ENCODE assay signal across 29 cellular contexts in genomic region chr3:196263819-196264218, GRCh38. TPM values are rescaled to one million over a fixed set of nuclear protein-coding genes. Genes with fewer than 3 reads are reported as not detected.
A peak's percentile ranks its signal among the peaks of the same experiment; 100 is the strongest.
DNase-seq lines count a peak whose midpoint lies in the region; ATAC-seq, FAIRE-seq and TF ChIP-seq lines count a peak whose summit lies in the region.
"Had no signal": no experiment of that assay in that cellular context is flagged by ENCODE, and none has a peak within 500 bp of the region (broad histone marks: within the 10 kb centered on the region; RNA-seq: fewer than 3 reads in every experiment).

No MANE protein-coding gene starts in this region.

- no peak overlapping the region for H2BK15ac ChIP-seq in IMR-90 (ENCODE audit: low read depth, low read length)

- RAD21 ChIA-PET in GM12878 (lab: Charles Lee; ENCODE audit: unreplicated experiment), result no interaction called here

- no peak overlapping the region for H4K91ac ChIP-seq in IMR-90 (ENCODE audit: insufficient read depth, low read depth, low read length)

- no peaks in the 10 kb centered on the region for H3K9me3 ChIP-seq in IMR-90 (ENCODE audit: control insufficient read depth, insufficient read depth, low read length)
- no peaks in the 10 kb centered on the region for H3K9me3 ChIP-seq in GM12878 (replicated peaks; ENCODE audit: control insufficient read depth, insufficient read depth, low read length)
- H3K9me3 ChIP-seq in left ventricle myocardium inferior (replicated peaks), result no peaks in the 10 kb centered on the region
- H3K9me3 ChIP-seq: A549, HAP-1, SJSA1 had no signal

- H3K27me3 ChIP-seq in IMR-90 (ENCODE audit: control insufficient read depth, insufficient read depth, low read length) (no peaks in the 10 kb centered on the region), GM12878 (replicated peaks in 1 of 2; ENCODE audit: control insufficient read depth in 2 of 2, insufficient read depth in 2 of 2, low read length in 1 of 2) (no peaks in the 10 kb centered on the region), left ventricle myocardium inferior (ENCODE audit: low read depth) (no peaks in the 10 kb centered on the region)
- H3K27me3 ChIP-seq: SJSA1 had no signal

- H3K9me3 Mint-ChIP-seq in memory B cell (peaks cover 1% of the 10 kb centered on the region), osteocyte (ENCODE audit: unreplicated experiment) (peaks cover 4% of the 10 kb centered on the region)
- H3K9me3 Mint-ChIP-seq: IgD-negative memory B cell had no signal

- no peak overlapping the region for H3K18ac ChIP-seq in IMR-90 (ENCODE audit: low read depth, low read length)

- H3K27me3 Mint-ChIP-seq in memory B cell, result no peaks in the 10 kb centered on the region
- no peaks in the 10 kb centered on the region for H3K27me3 Mint-ChIP-seq in osteocyte (ENCODE audit: unreplicated experiment)
- H3K27me3 Mint-ChIP-seq: IgD-negative memory B cell had no signal

- POLR2A ChIA-PET in IMR-90 (lab: Charles Lee; ENCODE audit: unreplicated experiment) (no interaction called here), GM12878 (lab: Charles Lee) (interaction anchor here (0.5 kb wide), 1 partner anchor 317 kb away, joined by 5 read pairs; no protein-coding TSS in a partner anchor)

- peaks cover 7% of the 10 kb centered on the region for H3K4me1 Mint-ChIP-seq in memory B cell
- H3K4me1 Mint-ChIP-seq in osteocyte (ENCODE audit: unreplicated experiment), result peaks cover 10% of the 10 kb centered on the region

- CTCF ChIA-PET in IMR-90 (lab: Yijun Ruan, JAX) (no interaction called here), GM12878 (lab: Yijun Ruan, JAX) (no interaction called here)

- TF ChIP-seq EP300 in GM12878 (IDR thresholded peaks at IDR 0.05; ENCODE audit: borderline replicate concordance in 1 of 2, control insufficient read depth in 1 of 2, low read depth in 2 of 2, low read length in 2 of 2), result no peak

- FAIRE-seq in GM12878 (lab: Jason Lieb, UNC), result no peak
- FAIRE-seq: A549, GM12892, GM19239 had no signal

- ATAC-seq in IMR-90 (ENCODE audit: low read depth) (no peak), GM12878 (no peak), memory B cell (ENCODE audit: low read depth) (no peak), GM19397 (IDR thresholded peaks at IDR 0.05; ENCODE audit: unreplicated experiment) (no peak)
- ATAC-seq: A549; CD8-positive, alpha-beta T cell had no signal

- TF ChIP-seq RAD21 in IMR-90 (IDR thresholded peaks at IDR 0.05; ENCODE audit: low read length), result no peak
- no peak for TF ChIP-seq RAD21 in GM12878 (IDR thresholded peaks at IDR 0.05; ENCODE audit: insufficient read depth, low read depth, low read length)

- no peak overlapping the region for H2AK5ac ChIP-seq in IMR-90 (ENCODE audit: low read depth, low read length)

- SMC1A ChIA-PET in GM12878 (lab: Charles Lee; ENCODE audit: uncharacterized antibody, unreplicated experiment), result interaction anchor here (0.6 kb wide), 1 partner anchor 173 kb away, joined by 3 read pairs; no protein-coding TSS in a partner anchor

- no peak overlapping the region for H2BK5ac ChIP-seq in IMR-90 (ENCODE audit: low read depth, low read length, poor library complexity, severe bottlenecking)

- H4K20me1 ChIP-seq in IMR-90 (ENCODE audit: insufficient read depth, low read length), result peaks cover 12% of the 10 kb centered on the region
- no peaks in the 10 kb centered on the region for H4K20me1 ChIP-seq in GM12878 (ENCODE audit: control insufficient read depth, insufficient read depth)

- TF ChIP-seq POLR2A in IMR-90 (IDR thresholded peaks at IDR 0.05; ENCODE audit: low read depth, low read length), result no peak
- TF ChIP-seq POLR2A in GM12878 (IDR thresholded peaks at IDR 0.05; ENCODE audit: low read depth, low read length), result no peak

- no peak overlapping the region for H3K4me3 Mint-ChIP-seq in memory B cell
- H3K4me3 Mint-ChIP-seq in osteocyte (ENCODE audit: unreplicated experiment), result no peak overlapping the region
- H3K4me3 Mint-ChIP-seq: CD8-positive, alpha-beta T cell; IgD-negative memory B cell had no signal

- H3K36me3 ChIP-seq in IMR-90 (ENCODE audit: control insufficient read depth, insufficient read depth, low read length) (peaks cover 11% of the 10 kb centered on the region), GM12878 (ENCODE audit: control insufficient read depth in 2 of 2, insufficient read depth in 2 of 2, low read length in 1 of 2) (peaks cover 3 to 12% of the 10 kb centered on the region in 2 experiments; a peak in 3 of 4 replicates), left ventricle myocardium inferior (peaks cover 72% of the 10 kb centered on the region)

- no peak overlapping the region for H3K4me2 ChIP-seq in IMR-90 (ENCODE audit: low read depth, low read length)
- H3K4me2 ChIP-seq in GM12878 (ENCODE audit: control insufficient read depth, insufficient read depth), result no peak overlapping the region
- H3K4me2 ChIP-seq: A549, KMS-11 had no signal

- H3K27ac ChIP-seq in IMR-90 (ENCODE audit: insufficient read depth, low read length), result no peak overlapping the region
- H3K27ac ChIP-seq in GM12878 (ENCODE audit: control insufficient read depth, insufficient read depth), result no peak overlapping the region
- no peak overlapping the region for H3K27ac ChIP-seq in left ventricle myocardium inferior (replicated peaks)
- H3K27ac ChIP-seq: A549, KMS-11, SJSA1 had no signal

- H3K23ac ChIP-seq in IMR-90 (ENCODE audit: low read depth, low read length), result no peak overlapping the region

- BruUV-seq in IMR-90 (replicated peaks; lab: Mats Ljungman, UMichigan) (no TSS peak), GM12878 (replicated peaks; lab: Mats Ljungman, UMichigan) (TSS peak; percentile 40)

- no peaks in the 10 kb centered on the region; the same call in 1 of the 2 replicates for H3K79me2 ChIP-seq in GM12878 (ENCODE audit: control insufficient read depth, insufficient read depth, low read length)

- peak overlapping the region; percentile 54 for H3K27ac Mint-ChIP-seq in memory B cell
- peak overlapping the region; percentile 8 for H3K27ac Mint-ChIP-seq in osteocyte (ENCODE audit: unreplicated experiment)
- H3K27ac Mint-ChIP-seq: CD8-positive, alpha-beta T cell had no signal

- no peak overlapping the region for H3K4me3 ChIP-seq in IMR-90 (ENCODE audit: insufficient read depth, low read depth, low read length)
- no peak overlapping the region for H3K4me3 ChIP-seq in GM12878
- H3K4me3 ChIP-seq in left ventricle myocardium inferior, result no peak overlapping the region
- H3K4me3 ChIP-seq: A549, HAP-1, SJSA1 had no signal

- TF ChIP-seq CTCF in IMR-90 (conservative IDR thresholded peaks at IDR 0.05; ENCODE audit: low read depth, low read length), result no peak
- no peak for TF ChIP-seq CTCF in GM12878 (IDR thresholded peaks at IDR 0.05 in 2 of 3, conservative IDR thresholded peaks at IDR 0.05 in 1 of 3; ENCODE audit: control insufficient read depth in 2 of 3, extremely low read depth in 1 of 3, insufficient read depth in 1 of 3, low read depth in 3 of 3, low read length in 3 of 3)
- no peak for TF ChIP-seq CTCF in osteocyte (IDR thresholded peaks at IDR 0.05)
- no peak for TF ChIP-seq CTCF in left ventricle myocardium inferior (IDR thresholded peaks at IDR 0.05; ENCODE audit: borderline replicate concordance)

- H4K5ac ChIP-seq in IMR-90 (ENCODE audit: low read depth, low read length), result no peak overlapping the region

- H3K14ac ChIP-seq in IMR-90 (replicated peaks; ENCODE audit: low read depth, low read length), result no peak overlapping the region

- H3K4me1 ChIP-seq in IMR-90 (ENCODE audit: control insufficient read depth, insufficient read depth, low read length), result peaks cover 3% of the 10 kb centered on the region
- no peaks in the 10 kb centered on the region; the same call in 1 of the 2 replicates for H3K4me1 ChIP-seq in GM12878 (ENCODE audit: control insufficient read depth, insufficient read depth, low read length)
- H3K4me1 ChIP-seq in left ventricle myocardium inferior, result peaks cover 11% of the 10 kb centered on the region

- no peak overlapping the region for H2AK9ac ChIP-seq in IMR-90 (replicated peaks; ENCODE audit: low read depth, low read length, poor library complexity)

- no peak overlapping the region for H3K56ac ChIP-seq in IMR-90 (ENCODE audit: extremely low read depth, insufficient read depth, low read length)

- no peak overlapping the region for H3K9ac ChIP-seq in IMR-90 (ENCODE audit: low read depth, low read length)
- no peak overlapping the region for H3K9ac ChIP-seq in GM12878 (ENCODE audit: control insufficient read depth, insufficient read depth, low read length)
- H3K9ac ChIP-seq: KMS-11 had no signal

- H3K36me3 Mint-ChIP-seq in memory B cell (peaks cover 21% of the 10 kb centered on the region), osteocyte (ENCODE audit: unreplicated experiment) (peaks cover 28% of the 10 kb centered on the region)

- H3K4ac ChIP-seq in IMR-90 (ENCODE audit: low read depth, low read length), result no peak overlapping the region

- dilution Hi-C loops in IMR-90 (cut with HindIII; ENCODE audit: low sequenced_read_pairs, unreplicated experiment), result no loop called here

- H3K79me1 ChIP-seq in IMR-90 (ENCODE audit: low read depth in 1 of 2, low read length in 2 of 2), result peaks cover 26 to 44% of the 10 kb centered on the region in 2 experiments

- H2AFZ ChIP-seq in IMR-90 (replicated peaks; ENCODE audit: low read length, poor library complexity) (no peak overlapping the region), GM12878 (ENCODE audit: control insufficient read depth, low read depth, low read length) (no peak overlapping the region)

- in situ Hi-C loops in IMR-90 (cut with MboI; ENCODE audit: low sequenced_read_pairs), result no loop called here
- in situ Hi-C loops in GM12878 (cut with MboI), result no loop called here
- in situ Hi-C loops in ACHN (cut with HindIII; ENCODE audit: low pct_ligation_motif_present, low pct_unique_long_range_greater_than_20kb, low sequenced_read_pairs), result no loop called here

- intact Hi-C loops in IMR-90 (cut with micrococcal nuclease) (no loop called here), GM12878 (cut with micrococcal nuclease; ENCODE audit: unreplicated experiment) (no loop called here), left ventricle myocardium inferior (cut with micrococcal nuclease) (no loop called here)

- no peak overlapping the region for H4K8ac ChIP-seq in IMR-90 (ENCODE audit: low read depth in 2 of 2, low read length in 2 of 2)

- H2BK120ac ChIP-seq in IMR-90 (ENCODE audit: low read depth, low read length), result no peak overlapping the region

- DNase-seq in IMR-90 (peak; percentile 30), GM12878 (ENCODE audit: low read depth, low spot score) (no peak), memory B cell (ENCODE audit: low spot score in 2 of 2) (no peak), osteocyte (ENCODE audit: extremely low spot score, unreplicated experiment) (no peak), left ventricle myocardium inferior (no peak), COR-L47 (lab: John Stamatoyannopoulos, UW) (no peak), ACHN (no peak)
- DNase-seq: C1 segment of cervical spinal cord; CD8-positive, alpha-beta T cell; DMS 273 treated with DMSO at 0.1 percent for 48 hours; DMS79 treated with DMSO at 0.1 percent for 48 hours; GF-D8; NCI-H1048; NCI-H1417; NCI-H1694; NCI-H2029 treated with DMSO at 0.1 percent for 48 hours; NCI-H446 treated with DMSO at 0.1 percent for 48 hours; NCI-H526; NCI-H82; Right ventricle myocardium superior; RPMI8226 had no signal

- 94% methylated on average over 2 of the region's 7 CpGs; no CpG with 5 or more reads in 1 of the 2 experiments for WGBS in IMR-90 (ENCODE audit: extremely low coverage in 2 of 2, insufficient read length in 1 of 2), 2 experiments
- 100% methylated on average over 7 of the region's 7 CpGs for WGBS in GM12878 (ENCODE audit: insufficient coverage, insufficient replicate concordance, low lambda C conversion rate, missing lambda C conversion rate)

- no peak overlapping the region for H2BK20ac ChIP-seq in IMR-90 (ENCODE audit: low read depth, low read length)

- peaks cover 8% of the 10 kb centered on the region; the same call in 1 of the 2 replicates for H3K9me1 ChIP-seq in IMR-90 (ENCODE audit: insufficient read depth, low read length)

RNA-seq across cellular contexts. Expression of gene PCYT1A, which starts 23.7 kb away (rescaled TPM):
- total RNA-seq in IMR-90 (2012; rRNA removed) (124 and 127 TPM in 2 replicates), GM12878 (2014; rRNA removed) (51.7 and 56.2 TPM in 2 replicates), GM12878 (2014; rRNA removed; fragmentation: Illumina TruSeq; extraction: Trizol) (49.5 and 49.6 TPM in 2 replicates), GM12878 (2021) (50.2 and 53.6 TPM in 2 replicates), osteocyte (65.1 and 66.2 TPM in 2 replicates), left ventricle myocardium inferior (93.6 TPM)
- polyA plus RNA-seq in IMR-90 (2012; rRNA removed) (56.5 and 62.8 TPM in 2 replicates), GM12878 (2011; rRNA removed) (34.8 and 47.7 TPM in 2 replicates), GM12878 (2014; fragmentation: Illumina TruSeq; extraction: Trizol) (49.1 and 64.3 TPM in 2 replicates), GM12878 (2014; fragmentation: Nextera tagmentation; extraction: Ambion mirVana) (10 to 100 TPM; 10.8 to 15.3 TPM), GM12878 (2014; rRNA removed) (51.7 and 61.8 TPM in 2 replicates), GM12878 (2016; fragmentation: Nextera tagmentation; extraction: Ambion mirVana) (10 to 100 TPM; 39.8 to 40.0 TPM)
- polyA plus RNA-seq in IMR-90 (2012; cell fraction: cytosol; rRNA removed), result 26.3 and 31.5 TPM in 2 replicates
- polyA plus RNA-seq in IMR-90 (2012; cell fraction: nucleus; rRNA removed; ENCODE audit: low replicate concordance), result 50.4 and 147 TPM in 2 replicates
- total RNA-seq in GM12878 (2013; cell fraction: nucleolus; rRNA removed), result 89.9 and 94.8 TPM in 2 replicates
- 25.4 TPM for polyA plus RNA-seq in GM12878 (2011; ENCODE audit: low read depth)
- polyA plus RNA-seq in GM12878 (2011; cell fraction: cytosol; rRNA removed), result 37.2 TPM in 2 replicates
- 46.3 and 49.9 TPM in 2 replicates for polyA plus RNA-seq in GM12878 (2011; cell fraction: nucleus; rRNA removed)
- polyA plus RNA-seq in GM12878 (2012), result 35.0 and 38.6 TPM in 2 replicates
- polyA minus RNA-seq in GM12878 (2011; rRNA and poly(A)+ RNA removed), result 80.5 and 103 TPM in 2 replicates
- 33.0 and 33.1 TPM in 2 replicates for polyA minus RNA-seq in GM12878 (2011; cell fraction: cytosol; rRNA and poly(A)+ RNA removed)
- 33.9 and 53.3 TPM in 2 replicates for polyA minus RNA-seq in GM12878 (2011; cell fraction: nucleus; rRNA and poly(A)+ RNA removed)

RNA-seq across cellular contexts. Expression of gene SLC51A, which starts 47.5 kb away (rescaled TPM):
- total RNA-seq in IMR-90 (2012; rRNA removed), result not detected in 2 replicates
- polyA plus RNA-seq in IMR-90 (2012; rRNA removed), result not detected in 2 replicates
- not detected in 2 replicates for polyA plus RNA-seq in IMR-90 (2012; cell fraction: cytosol; rRNA removed)
- polyA plus RNA-seq in IMR-90 (2012; cell fraction: nucleus; rRNA removed; ENCODE audit: low replicate concordance), result not detected in 2 replicates
- total RNA-seq in GM12878 (2013; cell fraction: nucleolus; rRNA removed), result not detected in 2 replicates
- total RNA-seq in GM12878 (2014; rRNA removed), result not detected in 2 replicates
- total RNA-seq in GM12878 (2014; rRNA removed; fragmentation: Illumina TruSeq; extraction: Trizol), result 0.18 TPM in 1 of 2 replicates, not detected in the other
- total RNA-seq in GM12878 (2021), result not detected in 2 replicates
- 0.62 TPM for polyA plus RNA-seq in GM12878 (2011; ENCODE audit: low read depth)
- not detected in 2 replicates for polyA plus RNA-seq in GM12878 (2011; rRNA removed)
- not detected in 2 replicates for polyA plus RNA-seq in GM12878 (2011; cell fraction: cytosol; rRNA removed)
- polyA plus RNA-seq in GM12878 (2011; cell fraction: nucleus; rRNA removed), result not detected in 2 replicates
- polyA plus RNA-seq in GM12878 (2012), result 2.2 and 3.2 TPM in 2 replicates
- polyA plus RNA-seq in GM12878 (2014; fragmentation: Illumina TruSeq; extraction: Trizol), result not detected in 2 replicates
- 1 to 10 TPM in 1 of 2 experiments, under 1 TPM in 1; 0.99 to 2.1 TPM for polyA plus RNA-seq in GM12878 (2014; fragmentation: Nextera tagmentation; extraction: Ambion mirVana)
- polyA plus RNA-seq in GM12878 (2014; rRNA removed), result not detected in 2 replicates
- 1 to 10 TPM; 2.2 to 3.9 TPM for polyA plus RNA-seq in GM12878 (2016; fragmentation: Nextera tagmentation; extraction: Ambion mirVana)
- polyA minus RNA-seq in GM12878 (2011; rRNA and poly(A)+ RNA removed), result not detected in 2 replicates
- not detected in 2 replicates for polyA minus RNA-seq in GM12878 (2011; cell fraction: cytosol; rRNA and poly(A)+ RNA removed)
- not detected in 2 replicates for polyA minus RNA-seq in GM12878 (2011; cell fraction: nucleus; rRNA and poly(A)+ RNA removed)
- not detected in 2 replicates for total RNA-seq in osteocyte
- total RNA-seq in left ventricle myocardium inferior, result not detected
- total RNA-seq: CD8-positive, alpha-beta T cell; Right ventricle myocardium superior; SJSA1 had no signal
- polyA plus RNA-seq: A549 had no signal

RNA-seq across cellular contexts. Expression of gene ZDHHC19, which starts 52.6 kb away (rescaled TPM):
- total RNA-seq in IMR-90 (2012; rRNA removed), result not detected in 2 replicates
- polyA plus RNA-seq in IMR-90 (2012; rRNA removed), result 0.09 TPM in 1 of 2 replicates, not detected in the other
- not detected in 2 replicates for polyA plus RNA-seq in IMR-90 (2012; cell fraction: cytosol; rRNA removed)
- polyA plus RNA-seq in IMR-90 (2012; cell fraction: nucleus; rRNA removed; ENCODE audit: low replicate concordance), result 0.07 and 0.28 TPM in 2 replicates
- total RNA-seq in GM12878 (2013; cell fraction: nucleolus; rRNA removed), result not detected in 2 replicates
- not detected in 2 replicates for total RNA-seq in GM12878 (2014; rRNA removed)
- total RNA-seq in GM12878 (2014; rRNA removed; fragmentation: Illumina TruSeq; extraction: Trizol), result not detected in 2 replicates
- not detected in 2 replicates for total RNA-seq in GM12878 (2021)
- not detected for polyA plus RNA-seq in GM12878 (2011; ENCODE audit: low read depth)
- not detected in 2 replicates for polyA plus RNA-seq in GM12878 (2011; rRNA removed)
- polyA plus RNA-seq in GM12878 (2011; cell fraction: cytosol; rRNA removed), result not detected in 2 replicates
- not detected in 2 replicates for polyA plus RNA-seq in GM12878 (2011; cell fraction: nucleus; rRNA removed)
- polyA plus RNA-seq in GM12878 (2012), result 0.17 TPM in 1 of 2 replicates, not detected in the other
- polyA plus RNA-seq in GM12878 (2014; fragmentation: Illumina TruSeq; extraction: Trizol), result not detected in 2 replicates
- under 1 TPM in 1 of 2 experiments, not detected in 1; 0.26 TPM for polyA plus RNA-seq in GM12878 (2014; fragmentation: Nextera tagmentation; extraction: Ambion mirVana)
- polyA plus RNA-seq in GM12878 (2014; rRNA removed), result not detected in 2 replicates
- not detected for polyA plus RNA-seq in GM12878 (2016; fragmentation: Nextera tagmentation; extraction: Ambion mirVana)
- not detected in 2 replicates for polyA minus RNA-seq in GM12878 (2011; rRNA and poly(A)+ RNA removed)
- polyA minus RNA-seq in GM12878 (2011; cell fraction: cytosol; rRNA and poly(A)+ RNA removed), result not detected in 2 replicates
- polyA minus RNA-seq in GM12878 (2011; cell fraction: nucleus; rRNA and poly(A)+ RNA removed), result not detected in 2 replicates
- total RNA-seq in osteocyte, result not detected in 2 replicates
- total RNA-seq in left ventricle myocardium inferior, result not detected
- total RNA-seq: CD8-positive, alpha-beta T cell; Right ventricle myocardium superior; SJSA1 had no signal

RNA-seq across cellular contexts. Expression of gene DYNLT2B, which starts 54.2 kb away (rescaled TPM):
- total RNA-seq in IMR-90 (2012; rRNA removed) (2.2 and 4.2 TPM in 2 replicates), GM12878 (2014; rRNA removed) (18.5 and 22.0 TPM in 2 replicates), GM12878 (2014; rRNA removed; fragmentation: Illumina TruSeq; extraction: Trizol) (17.5 and 19.5 TPM in 2 replicates), GM12878 (2021) (17.7 and 21.9 TPM in 2 replicates), osteocyte (19.5 and 20.9 TPM in 2 replicates), left ventricle myocardium inferior (3.9 TPM)
- polyA plus RNA-seq in IMR-90 (2012; rRNA removed) (6.0 and 8.3 TPM in 2 replicates), GM12878 (2011; rRNA removed) (8.6 and 12.4 TPM in 2 replicates), GM12878 (2014; fragmentation: Illumina TruSeq; extraction: Trizol) (6.0 and 16.7 TPM in 2 replicates), GM12878 (2014; fragmentation: Nextera tagmentation; extraction: Ambion mirVana) (10 to 100 TPM; 24.2 to 39.6 TPM), GM12878 (2014; rRNA removed) (32.3 and 33.3 TPM in 2 replicates), GM12878 (2016; fragmentation: Nextera tagmentation; extraction: Ambion mirVana) (10 to 100 TPM; 89.0 to 89.7 TPM)
- 5.4 and 5.6 TPM in 2 replicates for polyA plus RNA-seq in IMR-90 (2012; cell fraction: cytosol; rRNA removed)
- 2.3 and 3.5 TPM in 2 replicates for polyA plus RNA-seq in IMR-90 (2012; cell fraction: nucleus; rRNA removed; ENCODE audit: low replicate concordance)
- 3.6 and 4.7 TPM in 2 replicates for total RNA-seq in GM12878 (2013; cell fraction: nucleolus; rRNA removed)
- polyA plus RNA-seq in GM12878 (2011; ENCODE audit: low read depth), result 28.5 TPM
- 4.0 and 7.2 TPM in 2 replicates for polyA plus RNA-seq in GM12878 (2011; cell fraction: cytosol; rRNA removed)
- 2.6 and 3.4 TPM in 2 replicates for polyA plus RNA-seq in GM12878 (2011; cell fraction: nucleus; rRNA removed)
- polyA plus RNA-seq in GM12878 (2012), result 26.3 and 28.2 TPM in 2 replicates
- 0.44 and 0.88 TPM in 2 replicates for polyA minus RNA-seq in GM12878 (2011; rRNA and poly(A)+ RNA removed)
- polyA minus RNA-seq in GM12878 (2011; cell fraction: cytosol; rRNA and poly(A)+ RNA removed), result 3.1 TPM in 1 of 2 replicates, not detected in the other
- polyA minus RNA-seq in GM12878 (2011; cell fraction: nucleus; rRNA and poly(A)+ RNA removed), result 1.5 and 2.2 TPM in 2 replicates
